Comparison of ENCODE assay signal across 28 cellular contexts in the genomic region with DNA sequence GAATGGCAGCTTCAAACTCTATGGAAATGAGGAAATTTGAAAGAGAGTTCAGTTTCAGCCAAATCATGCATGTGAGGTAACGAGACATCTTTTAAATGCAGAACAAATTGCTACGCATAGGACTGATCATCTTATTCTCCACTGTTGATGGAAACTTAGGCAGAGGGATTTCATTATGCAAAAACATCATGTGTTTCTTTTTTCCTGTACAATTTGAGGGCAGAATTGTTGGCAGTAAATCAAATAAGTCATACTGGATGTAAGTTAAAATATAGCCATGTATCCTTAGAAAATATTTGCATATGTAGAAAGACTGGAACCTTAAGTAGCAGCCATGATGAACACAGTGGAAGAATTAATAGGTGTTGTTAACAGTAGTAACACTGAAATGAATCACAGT.
"Had no signal": no experiment of that assay in that cellular context is flagged by ENCODE, and none has a peak within 500 bp of the region (broad histone marks: within the 10 kb centered on the region; RNA-seq: fewer than 3 reads in every experiment).

No MANE protein-coding gene starts in this region.

- H3K27me3 ChIP-seq: left lung, neural progenitor cell, neutrophil, ovary, right atrium auricular region, right lobe of liver, tibial nerve, uterus had no signal

- FAIRE-seq: islet of Langerhans, kidney had no signal

- H3K4me1 ChIP-seq: left lung, lower lobe of right lung, neural progenitor cell, right atrium auricular region, right lobe of liver, tibial nerve, uterus had no signal

- DNase-seq: immature natural killer cell; kidney; left colon; left lung; lower lobe of right lung; mammary epithelial cell; mesendoderm; naive B cell; natural killer cell; nephron progenitor cell; occipital lobe; ovary; right lobe of liver; stimulated activated CD4-positive, alpha-beta T cell treated with anti-CD3 and anti-CD28 coated beads, Interleukin-1b, Interleukin-23, amount 100 ng/mL, for 48 hours; stimulated activated CD4-positive, alpha-beta T cell treated with anti-CD3 and anti-CD28 coated beads, Interleukin-2, amount 100 ng/mL, for 48 hours; stimulated activated CD4-positive, alpha-beta T cell treated with anti-CD3 and anti-CD28 coated beads, Interleukin-4, amount 100 ng/mL, for 4 hours; stimulated activated CD8-positive, alpha-beta memory T cell treated with anti-CD3 and anti-CD28 coated beads, Interleukin-4, amount 100 ng/mL, for 48 hours; stimulated activated naive CD4-positive, alpha-beta T cell treated with Interleukin-2 at 50 U/mL for 16 hours; stimulated activated naive CD8-positive, alpha-beta T cell treated with anti-CD3 and anti-CD28 coated beads, Interleukin-15, amount 100 ng/mL, for 72 hours; substantia nigra; uterus had no signal

- H3K4me2 ChIP-seq: neural progenitor cell, smooth muscle cell had no signal

- ATAC-seq: left colon; left lung; lower lobe of right lung; natural killer cell; right lobe of liver; stimulated activated memory B cell treated with anti-CD40 and anti-IgM and Interleukin-4, amounts not matched to agents 10 μg/mL and 1 μg/mL and 100 μg/mL, for 72 hours; stimulated activated naive CD8-positive, alpha-beta T cell treated with anti-CD3 and anti-CD28 coated beads, Interleukin-15, amount 100 ng/mL, for 72 hours had no signal

- H3K4me3 ChIP-seq: left lung, lower lobe of right lung, neural progenitor cell, ovary, right atrium auricular region, right lobe of liver, smooth muscle cell, tibial nerve, uterus had no signal

- H2AFZ ChIP-seq: neural progenitor cell had no signal

- H3K36me3 ChIP-seq: left lung, lower lobe of right lung, neutrophil, ovary, right atrium auricular region, right lobe of liver, tibial nerve, uterus had no signal

- H3K9me3 ChIP-seq: left lung, lower lobe of right lung, neutrophil, ovary, right atrium auricular region, right lobe of liver, tibial nerve, uterus had no signal

- H3K27ac ChIP-seq: left lung, lower lobe of right lung, neural progenitor cell, neutrophil, ovary, right atrium auricular region, right lobe of liver, tibial nerve, uterus had no signal
